22 cellular contexts compared by ENCODE assay signal in the genomic region with DNA sequence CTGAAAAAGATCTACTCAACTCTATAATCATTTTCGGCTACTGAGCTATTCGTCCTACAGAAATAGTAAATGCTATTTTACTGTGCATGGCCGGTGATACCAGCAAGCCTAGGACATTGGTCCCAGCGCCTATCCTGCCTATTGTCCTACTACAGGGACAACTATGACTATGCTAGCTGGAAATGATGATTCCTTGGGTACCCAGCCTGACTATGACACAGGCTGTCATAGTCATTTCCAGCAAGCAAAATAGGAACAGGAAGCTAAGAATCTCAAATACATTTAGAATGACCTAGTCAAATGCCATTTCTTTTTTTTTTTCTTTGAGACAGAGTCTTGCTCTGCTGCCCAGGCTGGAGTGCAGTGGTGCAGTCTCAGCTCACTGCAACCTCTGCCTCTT.
"Had no signal": no experiment of that assay in that cellular context is flagged by ENCODE, and none has a peak within 500 bp of the region (broad histone marks: within the 10 kb centered on the region; RNA-seq: fewer than 3 reads in every experiment).

No MANE protein-coding gene starts in this region.

- ATAC-seq: lower lobe of right lung; natural killer cell treated with Interleukin-12 subunit alpha and Interleukin-12 subunit beta and Interleukin-15 and Interleukin-18, amount 100 ng/mL, for 72 hours; upper lobe of right lung had no signal

- H3K27me3 ChIP-seq: colonic mucosa, neural progenitor cell, ovary, right atrium auricular region, sigmoid colon, suprapubic skin, tibial artery, upper lobe of right lung, vagina had no signal

- H3K4me2 ChIP-seq: neural progenitor cell had no signal

- H3K4me3 ChIP-seq: colonic mucosa, left ventricle myocardium inferior, lower lobe of right lung, neural progenitor cell, ovary, right atrium auricular region, sigmoid colon, skin epidermis, suprapubic skin, tibial artery, upper lobe of right lung, vagina had no signal

- H3K9me3 Mint-ChIP-seq: memory B cell; mesothelial cell of epicardium; natural killer cell treated with Interleukin-12 subunit alpha and Interleukin-12 subunit beta and Interleukin-15 and Interleukin-18, amount 100 ng/mL, for 72 hours; neural progenitor cell had no signal

- H3K36me3 ChIP-seq: colonic mucosa, left ventricle myocardium inferior, lower lobe of right lung, neural progenitor cell, ovary, right atrium auricular region, sigmoid colon, suprapubic skin, tibial artery, upper lobe of right lung, vagina had no signal

- H3K27ac Mint-ChIP-seq: memory B cell; mesothelial cell of epicardium; natural killer cell treated with Interleukin-12 subunit alpha and Interleukin-12 subunit beta and Interleukin-15 and Interleukin-18, amount 100 ng/mL, for 72 hours; neural progenitor cell had no signal

- H3K9me3 ChIP-seq: colonic mucosa, left ventricle myocardium inferior, lower lobe of right lung, ovary, right atrium auricular region, sigmoid colon, suprapubic skin, tibial artery, upper lobe of right lung, vagina had no signal

- H3K36me3 Mint-ChIP-seq: memory B cell; mesothelial cell of epicardium; natural killer cell treated with Interleukin-12 subunit alpha and Interleukin-12 subunit beta and Interleukin-15 and Interleukin-18, amount 100 ng/mL, for 72 hours; neural progenitor cell had no signal

- H3K4me1 ChIP-seq: colonic mucosa, sigmoid colon, suprapubic skin, upper lobe of right lung, vagina had no signal

- H3K27ac ChIP-seq: colonic mucosa, left ventricle myocardium inferior, lower lobe of right lung, neural progenitor cell, ovary, right atrium auricular region, skin epidermis, suprapubic skin, tibial artery, upper lobe of right lung, vagina had no signal

- DNase-seq: colonic mucosa; effector CD8-positive, alpha-beta T cell; glutamatergic neuron; islet precursor cell; left ventricle myocardium inferior; lower lobe of right lung; nucleus accumbens; ovary; sigmoid colon; stimulated activated CD4-positive, alpha-beta T cell treated with anti-CD3 and anti-CD28 coated beads, Interleukin-2, amount 100 ng/mL, for 24 hours; stimulated activated CD4-positive, alpha-beta T cell treated with anti-CD3 and anti-CD28 coated beads, Interleukin-4, amount 100 ng/mL, for 4 hours; stimulated activated naive CD4-positive, alpha-beta T cell; tibial artery; upper lobe of right lung had no signal

- H3K9ac ChIP-seq: neural progenitor cell had no signal

- H3K4me1 Mint-ChIP-seq: mesothelial cell of epicardium had no signal

- H3K4me3 Mint-ChIP-seq: memory B cell; mesothelial cell of epicardium; natural killer cell treated with Interleukin-12 subunit alpha and Interleukin-12 subunit beta and Interleukin-15 and Interleukin-18, amount 100 ng/mL, for 72 hours; neural progenitor cell had no signal

- H2AFZ ChIP-seq: neural progenitor cell had no signal
